Comparison of ENCODE assay signal across 13 cellular contexts in genomic region chr18:12041561-12041960, GRCh38. TPM values are rescaled to one million over a fixed set of nuclear protein-coding genes. Genes with fewer than 3 reads are reported as not detected.
DNase-seq lines count a peak whose midpoint lies in the region; ATAC-seq and TF ChIP-seq lines count a peak whose summit lies in the region.
"Had no signal": no experiment of that assay in that cellular context is flagged by ENCODE, and none has a peak within 500 bp of the region (broad histone marks: within the 10 kb centered on the region; RNA-seq: fewer than 3 reads in every experiment).

No MANE protein-coding gene starts in this region.

- POLR2A ChIA-PET in GM10248 (lab: Yijun Ruan, JAX) = no interaction called here

- in situ Hi-C loops in astrocyte of the cerebellum (cut with HindIII; ENCODE audit: low sequenced_read_pairs) = no loop called here

- ATAC-seq in HG03108 (IDR thresholded peaks at IDR 0.05; ENCODE audit: unreplicated experiment) = peak; percentile 38
- no peak for ATAC-seq in GM21526 (IDR thresholded peaks at IDR 0.05; ENCODE audit: low FRiP score, unreplicated experiment)

- CTCF ChIA-PET in GM10248 (lab: Yijun Ruan, JAX) = interaction anchor here (1.4 to 6.6 kb wide), 3 partner anchors 8 to 102 kb away, joined by 3 to 91 read pairs (median 34); no protein-coding TSS in a partner anchor

- H3K4me3 ChIP-seq in astrocyte of the cerebellum (ENCODE audit: low read depth, low read length) = no peak overlapping the region
- H3K4me3 ChIP-seq: testis had no signal

- no peak for TF ChIP-seq CTCF in GM10248 (IDR thresholded peaks at IDR 0.05; ENCODE audit: control extremely low read depth, extremely low read depth, low read depth, missing control alignments)
- TF ChIP-seq CTCF in astrocyte of the cerebellum (IDR thresholded peaks at IDR 0.05; ENCODE audit: low read depth, low read length, missing control alignments) = no peak

- DNase-seq in GM10248 (ENCODE audit: extremely low spot score) (peak; percentile 10), astrocyte of the cerebellum (ENCODE audit: low read depth) (peak; percentile 82), myocyte (ENCODE audit: low read depth) (peak; percentile 83), KG1 (lab: John Stamatoyannopoulos, UW) (no peak), DMS 273 (lab: John Stamatoyannopoulos, UW; ENCODE audit: unreplicated experiment) (no peak)
- no peak for DNase-seq in activated effector memory CD4-positive, alpha-beta T cell treated with anti-CD3 and anti-CD28 coated beads, Interleukin-2, amount 50 U/mL, for 16 hours
- DNase-seq: activated T-cell treated with anti-CD3 and anti-CD28 coated beads, Interleukin-2, amount 50 U/mL, for 4 hours; effector memory CD4-positive, alpha-beta T cell; NCI-H446; stimulated activated CD4-positive, alpha-beta T cell treated with anti-CD3 and anti-CD28 coated beads, Interleukin-12 subunit alpha, Interleukin-12 subunit beta, amount 100 ng/mL, for 4 hours; testis had no signal

RNA-seq across cellular contexts. Expression of gene ANKRD62, which starts 52.1 kb away (rescaled TPM):
- not detected in 2 replicates for total RNA-seq in myocyte
- not detected for polyA plus RNA-seq in myocyte (2012)
- total RNA-seq: activated T-cell treated with anti-CD3 and anti-CD28 coated beads, Interleukin-2, amount 50 U/mL, for 4 hours had no signal

Comparison
In these comparisons a context has a peak if more than half of its experiments do, and no peak if none do; other contexts are left out.
1. DNase-seq: peak in GM10248 (single experiment), astrocyte of the cerebellum (single experiment) and myocyte (single experiment); none in KG1 (single experiment), DMS 273 (single experiment) and activated effector memory CD4-positive, alpha-beta T cell treated with anti-CD3 and anti-CD28 coated beads, Interleukin-2, amount 50 U/mL, for 16 hours (single experiment).